ENCODE assay signal across 22 cellular contexts in genomic region chr2:28430790-28431418, GRCh38. TPM values are rescaled to one million over a fixed set of nuclear protein-coding genes. Genes with fewer than 3 reads are reported as not detected.
DNase-seq lines count a peak whose midpoint lies in the region; ATAC-seq and TF ChIP-seq lines count a peak whose summit lies in the region.
"Had no signal": no experiment of that assay in that cellular context is flagged by ENCODE, and none has a peak within 500 bp of the region (broad histone marks: within the 10 kb centered on the region; RNA-seq: fewer than 3 reads in every experiment).

No MANE protein-coding gene starts in this region.

- TF ChIP-seq POLR2A in sigmoid colon (IDR thresholded peaks at IDR 0.05) (no peak), transverse colon (IDR thresholded peaks at IDR 0.05) (no peak)

- H3K4me3 ChIP-seq in CD4-positive, CD25-positive, alpha-beta regulatory T cell (ENCODE audit: low read depth, low read length), result no peak overlapping the region
- peak overlapping the region; percentile 12 to 28 for H3K4me3 ChIP-seq in neutrophil (ENCODE audit: low read depth in 1 of 2, low read length in 1 of 2)
- no peak overlapping the region for H3K4me3 ChIP-seq in sigmoid colon
- no peak overlapping the region for H3K4me3 ChIP-seq in transverse colon
- H3K4me3 ChIP-seq: cardiac muscle cell, GM23338, PC-9, upper lobe of left lung had no signal

- in situ Hi-C loops in transverse colon (cut with MboI; ENCODE audit: low pct_ligation_motif_present in 1 of 4, low pct_unique_long_range_greater_than_20kb in 1 of 4, low sequenced_read_pairs in 3 of 4), result loop anchor here in 1 of 4 donors (25.0 kb wide), 1 partner anchor 694 kb away; no protein-coding TSS in a partner anchor

- H3K27me3 Mint-ChIP-seq in activated CD4-positive, alpha-beta T cell treated with anti-CD3 and anti-CD28 coated beads, Interleukin-2, amount 10 ng/mL, durations not matched to agents 24 days and 14 days, result no peaks in the 10 kb centered on the region
- no peaks in the 10 kb centered on the region for H3K27me3 Mint-ChIP-seq in CD4-positive, CD25-positive, alpha-beta regulatory T cell
- no peaks in the 10 kb centered on the region for H3K27me3 Mint-ChIP-seq in central memory CD8-positive, alpha-beta T cell

- intact Hi-C loops in activated CD4-positive, alpha-beta T cell treated with anti-CD3 and anti-CD28 coated beads, Interleukin-2, amount 10 ng/mL, durations not matched to agents 24 days and 14 days (cut with micrococcal nuclease), result no loop called here
- intact Hi-C loops in sigmoid colon (cut with DNase I), result no loop called here
- intact Hi-C loops in transverse colon (cut with DNase I; ENCODE audit: low total_unique reads), result no loop called here

- no peaks in the 10 kb centered on the region for H3K36me3 ChIP-seq in CD4-positive, CD25-positive, alpha-beta regulatory T cell (ENCODE audit: control insufficient read depth, insufficient read depth, low read length)
- H3K36me3 ChIP-seq in neutrophil, result no peaks in the 10 kb centered on the region
- peaks cover 0 to 2% (median 0%) of the 10 kb centered on the region in 4 donors for H3K36me3 ChIP-seq in sigmoid colon
- no peaks in the 10 kb centered on the region for H3K36me3 ChIP-seq in transverse colon
- H3K36me3 ChIP-seq: cardiac muscle cell, upper lobe of left lung had no signal

- 80 to 84% methylated on average over 6 of the region's 6 CpGs for WGBS in sigmoid colon, 2 donors
- WGBS in transverse colon (ENCODE audit: low coverage in 1 of 2), 2 donors, result 74 to 83% methylated on average over 2 to 6 of the region's 6 CpGs

- no peak overlapping the region for H3K27ac ChIP-seq in CD4-positive, CD25-positive, alpha-beta regulatory T cell (ENCODE audit: insufficient read depth, low read length, poor library complexity, severe bottlenecking)
- peak overlapping the region; percentile 86 for H3K27ac ChIP-seq in neutrophil
- no peak overlapping the region for H3K27ac ChIP-seq in sigmoid colon
- no peak overlapping the region for H3K27ac ChIP-seq in transverse colon
- H3K27ac ChIP-seq: cardiac muscle cell, KMS-11, PC-9 had no signal

- H3K4me1 Mint-ChIP-seq in activated CD4-positive, alpha-beta T cell treated with anti-CD3 and anti-CD28 coated beads, Interleukin-2, amount 10 ng/mL, durations not matched to agents 24 days and 14 days, result peaks cover 40% of the 10 kb centered on the region
- H3K4me1 Mint-ChIP-seq in CD4-positive, CD25-positive, alpha-beta regulatory T cell, result peaks cover 0 to 14% (median 4%) of the 10 kb centered on the region in 4 donors
- peaks cover 42% of the 10 kb centered on the region for H3K4me1 Mint-ChIP-seq in central memory CD8-positive, alpha-beta T cell

- no peak for TF ChIP-seq EP300 in sigmoid colon (IDR thresholded peaks at IDR 0.05)
- TF ChIP-seq EP300 in transverse colon (IDR thresholded peaks at IDR 0.05; ENCODE audit: low read depth), result no peak

- H3K36me3 Mint-ChIP-seq in activated CD4-positive, alpha-beta T cell treated with anti-CD3 and anti-CD28 coated beads, Interleukin-2, amount 10 ng/mL, durations not matched to agents 24 days and 14 days (ENCODE audit: low read depth), result peaks cover 3% of the 10 kb centered on the region
- no peaks in the 10 kb centered on the region for H3K36me3 Mint-ChIP-seq in CD4-positive, CD25-positive, alpha-beta regulatory T cell
- H3K36me3 Mint-ChIP-seq in central memory CD8-positive, alpha-beta T cell (ENCODE audit: insufficient read depth), result peaks cover 1% of the 10 kb centered on the region

- peak overlapping the region; percentile 52 for H3K27ac Mint-ChIP-seq in activated CD4-positive, alpha-beta T cell treated with anti-CD3 and anti-CD28 coated beads, Interleukin-2, amount 10 ng/mL, durations not matched to agents 24 days and 14 days
- H3K27ac Mint-ChIP-seq in CD4-positive, CD25-positive, alpha-beta regulatory T cell, result peak overlapping the region; percentile 56 to 69 (median 68)
- H3K27ac Mint-ChIP-seq in central memory CD8-positive, alpha-beta T cell (ENCODE audit: low read depth), result peak overlapping the region; percentile 72
- H3K27ac Mint-ChIP-seq: GM23338 had no signal

- TF ChIP-seq CTCF in neutrophil (IDR thresholded peaks at IDR 0.05) (no peak), sigmoid colon (IDR thresholded peaks at IDR 0.05) (no peak), transverse colon (IDR thresholded peaks at IDR 0.05) (no peak)

- peak overlapping the region; percentile 3 for H3K4me3 Mint-ChIP-seq in activated CD4-positive, alpha-beta T cell treated with anti-CD3 and anti-CD28 coated beads, Interleukin-2, amount 10 ng/mL, durations not matched to agents 24 days and 14 days
- no peak overlapping the region for H3K4me3 Mint-ChIP-seq in CD4-positive, CD25-positive, alpha-beta regulatory T cell
- no peak overlapping the region for H3K4me3 Mint-ChIP-seq in central memory CD8-positive, alpha-beta T cell
- H3K4me3 Mint-ChIP-seq: GM23338 had no signal

- peaks cover 6% of the 10 kb centered on the region for H3K4me1 ChIP-seq in CD4-positive, CD25-positive, alpha-beta regulatory T cell (ENCODE audit: control insufficient read depth, insufficient read depth, low read length, poor library complexity, severe bottlenecking)
- peaks cover 43 to 46% of the 10 kb centered on the region in 2 experiments for H3K4me1 ChIP-seq in neutrophil (ENCODE audit: control insufficient read depth in 1 of 2, insufficient read depth in 1 of 2, low read depth in 1 of 2, low read length in 1 of 2)
- no peaks in the 10 kb centered on the region for H3K4me1 ChIP-seq in sigmoid colon
- H3K4me1 ChIP-seq in transverse colon, result peaks cover 0 to 15% (median 7%) of the 10 kb centered on the region in 4 donors
- H3K4me1 ChIP-seq: upper lobe of left lung had no signal

- H3K9me3 ChIP-seq in CD4-positive, CD25-positive, alpha-beta regulatory T cell (ENCODE audit: control insufficient read depth in 2 of 2, low read length in 2 of 2), result no peaks in the 10 kb centered on the region
- H3K9me3 ChIP-seq in neutrophil, result no peaks in the 10 kb centered on the region
- H3K9me3 ChIP-seq in sigmoid colon, result peaks cover 0 to 5% (median 0%) of the 10 kb centered on the region in 4 donors
- peaks cover 0 to 4% of the 10 kb centered on the region in 2 donors for H3K9me3 ChIP-seq in transverse colon

- no peak for DNase-seq in activated CD4-positive, alpha-beta T cell treated with anti-CD3 and anti-CD28 coated beads, Interleukin-2, amount 10 ng/mL, durations not matched to agents 24 days and 14 days
- DNase-seq in activated CD4-positive, alpha-beta T cell treated with anti-CD3 and anti-CD28 coated beads, Interleukin-2, amount 50 U/mL, for 48 hours, result no peak
- no peak for DNase-seq in CD4-positive, CD25-positive, alpha-beta regulatory T cell
- DNase-seq in central memory CD8-positive, alpha-beta T cell (ENCODE audit: low spot score in 2 of 2), result no peak
- DNase-seq in sigmoid colon (no peak), transverse colon (no peak)
- DNase-seq: activated CD8-positive, alpha-beta memory T cell treated with anti-CD3 and anti-CD28 coated beads, Interleukin-2, amount 50 U/mL, for 48 hours; COR-L47; dermis blood vessel endothelial cell; GF-D8; NCI-H1694 treated with DMSO at 0.1 percent for 48 hours; NCI-H2171 treated with DMSO at 0.1 percent for 48 hours; NCI-H524; NK-92 treated with Interleukin-12 subunit alpha and Interleukin-12 subunit beta, amount 100 ng/mL, for 24 hours; PC-9; SIG-M5; upper lobe of left lung had no signal

- ATAC-seq in CD4-positive, CD25-positive, alpha-beta regulatory T cell (ENCODE audit: low read depth in 2 of 2), result no peak
- no peak for ATAC-seq in central memory CD8-positive, alpha-beta T cell (replicated peaks; ENCODE audit: extremely low read depth, poor library complexity, severe bottlenecking)
- ATAC-seq in HG02642 (IDR thresholded peaks at IDR 0.05; ENCODE audit: poor library complexity, unreplicated experiment), result no peak
- ATAC-seq: GM23338 had no signal

- H3K9me3 Mint-ChIP-seq in activated CD4-positive, alpha-beta T cell treated with anti-CD3 and anti-CD28 coated beads, Interleukin-2, amount 10 ng/mL, durations not matched to agents 24 days and 14 days, result peaks cover 14% of the 10 kb centered on the region
- H3K9me3 Mint-ChIP-seq in CD4-positive, CD25-positive, alpha-beta regulatory T cell, result peaks cover 0 to 1% (median 0%) of the 10 kb centered on the region in 7 donors
- H3K9me3 Mint-ChIP-seq in central memory CD8-positive, alpha-beta T cell, result no peaks in the 10 kb centered on the region

- no peaks in the 10 kb centered on the region for H3K27me3 ChIP-seq in CD4-positive, CD25-positive, alpha-beta regulatory T cell (ENCODE audit: control insufficient read depth, insufficient read depth, low read length)
- no peaks in the 10 kb centered on the region for H3K27me3 ChIP-seq in neutrophil
- no peaks in the 10 kb centered on the region for H3K27me3 ChIP-seq in sigmoid colon
- no peaks in the 10 kb centered on the region for H3K27me3 ChIP-seq in transverse colon
- H3K27me3 ChIP-seq: cardiac muscle cell, upper lobe of left lung had no signal

RNA-seq across cellular contexts. Expression of gene FOSL2, which starts 38.2 kb away (rescaled TPM):
- total RNA-seq in activated CD4-positive, alpha-beta T cell treated with anti-CD3 and anti-CD28 coated beads, Interleukin-2, amount 10 ng/mL, durations not matched to agents 24 days and 14 days, result 73.2 and 80.6 TPM in 2 replicates
- total RNA-seq in CD4-positive, CD25-positive, alpha-beta regulatory T cell, result 195 TPM
- 1 to 10 TPM; 1.9 to 3.9 (median 2.5) TPM for polyA plus RNA-seq in CD4-positive, CD25-positive, alpha-beta regulatory T cell
- total RNA-seq in sigmoid colon (100 to 1,000 TPM in 1 of 4 donors, 10 to 100 TPM in 3; 38.9 to 208 (median 67.3) TPM), transverse colon (100 to 1,000 TPM; 135 to 358 (median 233) TPM)
- 10 to 100 TPM; 30.0 to 66.2 (median 55.0) TPM for polyA plus RNA-seq in sigmoid colon

Comparison
In these comparisons a context has a peak if more than half of its experiments do, and no peak if none do; other contexts are left out.
1. H3K4me3 ChIP-seq: peak in neutrophil (2 of 2); none in CD4-positive, CD25-positive, alpha-beta regulatory T cell (single experiment), sigmoid colon (0 of 4) and transverse colon (0 of 4).
2. Peak in every context shown above with its lines, with median percentiles within 50 percentile points of each other: H3K27ac Mint-ChIP-seq.